Comparison of ENCODE assay signal across 30 cellular contexts in genomic region chr3:186754006-186754405, GRCh38. TPM values are rescaled to one million over a fixed set of nuclear protein-coding genes. Genes with fewer than 3 reads are reported as not detected.
DNase-seq lines count a peak whose midpoint lies in the region; ATAC-seq and TF ChIP-seq lines count a peak whose summit lies in the region.
"Had no signal": no experiment of that assay in that cellular context is flagged by ENCODE, and none has a peak within 500 bp of the region (broad histone marks: within the 10 kb centered on the region; RNA-seq: fewer than 3 reads in every experiment).

No MANE protein-coding gene starts in this region.

- H3K14ac ChIP-seq in neuronal stem cell (ENCODE audit: low read length), result peak overlapping the region; percentile 47

- H3K36me3 Mint-ChIP-seq in immature natural killer cell, result no peaks in the 10 kb centered on the region
- H3K36me3 Mint-ChIP-seq: activated naive CD4-positive, alpha-beta T cell treated with anti-CD3 and anti-CD28 coated beads, Interleukin-2, amount 50 U/mL, for 72 hours; IgD-negative memory B cell; stimulated activated naive B cell treated with anti-CD40 and anti-IgM and Interleukin-4, amounts not matched to agents 10 μg/mL and 1 μg/mL and 100 μg/mL, for 72 hours had no signal

- H3K27ac Mint-ChIP-seq in immature natural killer cell, result no peak overlapping the region
- H3K27ac Mint-ChIP-seq: activated CD8-positive, alpha-beta T cell treated with anti-CD3 and anti-CD28 coated beads for 36 hours; effector memory CD8-positive, alpha-beta T cell; IgD-negative memory B cell; stimulated activated naive B cell treated with anti-CD40 and anti-IgM and Interleukin-4, amounts not matched to agents 10 μg/mL and 1 μg/mL and 100 μg/mL, for 72 hours had no signal

- no peak overlapping the region for H3K4me2 ChIP-seq in neuronal stem cell (ENCODE audit: insufficient read depth, low read length, poor library complexity, severe bottlenecking)

- H3K9me3 ChIP-seq in RWPE2 (ENCODE audit: severe bottlenecking) (no peaks in the 10 kb centered on the region), neuronal stem cell (replicated peaks in 1 of 2; ENCODE audit: control insufficient read depth in 2 of 2, insufficient read depth in 1 of 2, low read depth in 1 of 2, low read length in 2 of 2) (no peaks in the 10 kb centered on the region)
- H3K9me3 ChIP-seq: esophagus muscularis mucosa, pancreas, Peyer's patch had no signal

- peaks cover 0 to 5% (median 2%) of the 10 kb centered on the region in 3 donors for H3K27me3 Mint-ChIP-seq in immature natural killer cell (ENCODE audit: low read depth in 3 of 3)
- H3K27me3 Mint-ChIP-seq: activated CD8-positive, alpha-beta T cell treated with anti-CD3 and anti-CD28 coated beads for 36 hours; stimulated activated naive B cell treated with anti-CD40 and anti-IgM and Interleukin-4, amounts not matched to agents 10 μg/mL and 1 μg/mL and 100 μg/mL, for 72 hours had no signal

- no peak overlapping the region for H3K4me3 ChIP-seq in RWPE2 (ENCODE audit: severe bottlenecking)
- no peak overlapping the region for H3K4me3 ChIP-seq in neuronal stem cell (ENCODE audit: low read length in 2 of 2)
- H3K4me3 ChIP-seq: esophagus muscularis mucosa, pancreas had no signal

- H3K27me3 ChIP-seq in RWPE2 (ENCODE audit: insufficient read depth, poor library complexity, severe bottlenecking) (no peaks in the 10 kb centered on the region), neuronal stem cell (ENCODE audit: control insufficient read depth in 3 of 3, insufficient read depth in 3 of 3, low read depth in 1 of 3, low read length in 3 of 3) (peaks cover 0 to 11% (median 0%) of the 10 kb centered on the region in 3 experiments)
- H3K27me3 ChIP-seq: pancreas, Peyer's patch had no signal

- H3K4me3 Mint-ChIP-seq in immature natural killer cell, result no peak overlapping the region
- H3K4me3 Mint-ChIP-seq: activated CD8-positive, alpha-beta T cell treated with anti-CD3 and anti-CD28 coated beads for 36 hours; effector memory CD8-positive, alpha-beta T cell; IgD-negative memory B cell; neural crest cell; stimulated activated naive B cell treated with anti-CD40 and anti-IgM and Interleukin-4, amounts not matched to agents 10 μg/mL and 1 μg/mL and 100 μg/mL, for 72 hours had no signal

- H3K79me1 ChIP-seq in neuronal stem cell (ENCODE audit: low read depth, low read length), result no peaks in the 10 kb centered on the region

- H3K9ac ChIP-seq in neuronal stem cell (ENCODE audit: low read depth, low read length, poor library complexity), result no peak overlapping the region

- no peak overlapping the region for H3K18ac ChIP-seq in neuronal stem cell (ENCODE audit: low read length)

- H4K91ac ChIP-seq in neuronal stem cell (ENCODE audit: low read depth, low read length, poor library complexity), result no peak overlapping the region

- H3K9me3 Mint-ChIP-seq in immature natural killer cell, result no peaks in the 10 kb centered on the region
- H3K9me3 Mint-ChIP-seq: activated CD8-positive, alpha-beta T cell treated with anti-CD3 and anti-CD28 coated beads for 36 hours; activated naive CD4-positive, alpha-beta T cell treated with anti-CD3 and anti-CD28 coated beads, Interleukin-2, amount 50 U/mL, for 72 hours; effector memory CD8-positive, alpha-beta T cell; IgD-negative memory B cell; neural crest cell; stimulated activated naive B cell treated with anti-CD40 and anti-IgM and Interleukin-4, amounts not matched to agents 10 μg/mL and 1 μg/mL and 100 μg/mL, for 72 hours had no signal

- H2BK120ac ChIP-seq in neuronal stem cell (ENCODE audit: low read depth, low read length), result no peak overlapping the region

- DNase-seq in HS-27A (ENCODE audit: low read depth) (peak; percentile 20), RWPE2 (ENCODE audit: low spot score) (no peak), epithelial cell of prostate (ENCODE audit: low read depth, low spot score) (peak; percentile 93), neuronal stem cell (ENCODE audit: low spot score) (no peak), immature natural killer cell (no peak), NCI-H2196 treated with DMSO at 0.1 percent for 48 hours (lab: John Stamatoyannopoulos, UW; ENCODE audit: unreplicated experiment) (no peak), KG1 (lab: John Stamatoyannopoulos, UW) (no peak)
- DNase-seq: activated CD4-positive, alpha-beta T cell treated with anti-CD3 and anti-CD28 coated beads for 1 hour; activated CD8-positive, alpha-beta T cell treated with anti-CD3 and anti-CD28 coated beads for 36 hours; amygdala; C1 segment of cervical spinal cord; COR-L47; cortex of kidney; DMS53; effector memory CD8-positive, alpha-beta T cell; left colon; NCI-H1092; NCI-H187; NCI-H2171; NCI-H524 treated with DMSO at 0.1 percent for 48 hours; pancreas; Peyer's patch; SIG-M5; stimulated activated naive B cell treated with anti-CD40 and anti-IgM and Interleukin-4, amounts not matched to agents 10 μg/mL and 1 μg/mL and 100 μg/mL, for 72 hours; substantia nigra; trophoblast cell had no signal

- H2BK15ac ChIP-seq in neuronal stem cell (ENCODE audit: low read length), result no peak overlapping the region

- no peak overlapping the region for H3K4ac ChIP-seq in neuronal stem cell (ENCODE audit: low read length)

- H3K4me1 Mint-ChIP-seq in immature natural killer cell, result no peaks in the 10 kb centered on the region
- H3K4me1 Mint-ChIP-seq: neural crest cell had no signal

- H2BK5ac ChIP-seq in neuronal stem cell (ENCODE audit: low read length), result no peak overlapping the region

- no CpG with 5 or more reads among the region's 7 CpGs for whole genome bisulfite sequencing in neuronal stem cell (ENCODE audit: extremely low coverage in 2 of 2, insufficient read length in 2 of 2, insufficient replicate concordance in 1 of 2), 2 donors

- H3K36me3 ChIP-seq in RWPE2 (ENCODE audit: low read depth) (no peaks in the 10 kb centered on the region), neuronal stem cell (replicated peaks in 1 of 2; ENCODE audit: control insufficient read depth in 2 of 2, insufficient read depth in 2 of 2, low read length in 2 of 2) (no peaks in the 10 kb centered on the region)
- H3K36me3 ChIP-seq: esophagus muscularis mucosa, pancreas, Peyer's patch had no signal

- no peak overlapping the region for H4K8ac ChIP-seq in neuronal stem cell (ENCODE audit: low read depth, low read length)

- ATAC-seq in RWPE2 (ENCODE audit: low read depth), result peak; percentile 17; the same call in 1 of the 3 replicates
- ATAC-seq: activated CD8-positive, alpha-beta T cell treated with anti-CD3 and anti-CD28 coated beads for 36 hours; effector memory CD8-positive, alpha-beta T cell; pancreas; stimulated activated naive B cell treated with anti-CD40 and anti-IgM and Interleukin-4, amounts not matched to agents 10 μg/mL and 1 μg/mL and 100 μg/mL, for 72 hours had no signal

- no peak for TF ChIP-seq CTCF in RWPE2 (IDR thresholded peaks at IDR 0.05; ENCODE audit: poor library complexity, severe bottlenecking)

- H2BK12ac ChIP-seq in neuronal stem cell (ENCODE audit: low read length), result no peak overlapping the region

- H3K4me1 ChIP-seq in RWPE2 (ENCODE audit: insufficient read depth, poor library complexity, severe bottlenecking), result peaks cover 18% of the 10 kb centered on the region
- H3K4me1 ChIP-seq in neuronal stem cell (ENCODE audit: control insufficient read depth in 2 of 2, insufficient read depth in 1 of 2, low read depth in 1 of 2, low read length in 2 of 2), result peaks cover 0 to 5% of the 10 kb centered on the region in 2 donors
- H3K4me1 ChIP-seq: esophagus muscularis mucosa, pancreas, Peyer's patch had no signal

- H2AK5ac ChIP-seq in neuronal stem cell (ENCODE audit: low read depth, low read length), result no peak overlapping the region

- no peak overlapping the region for H2AFZ ChIP-seq in neuronal stem cell (ENCODE audit: low read length)

- H3K23ac ChIP-seq in neuronal stem cell (ENCODE audit: low read depth, low read length, poor library complexity), result no peak overlapping the region

- H3K27ac ChIP-seq in RWPE2 (ENCODE audit: poor library complexity, severe bottlenecking), result peak overlapping the region; percentile 90
- H3K27ac ChIP-seq in epithelial cell of prostate, result peak overlapping the region; percentile 95
- no peak overlapping the region for H3K27ac ChIP-seq in neuronal stem cell (replicated peaks; ENCODE audit: low read length)
- H3K27ac ChIP-seq: esophagus muscularis mucosa had no signal

RNA-seq across cellular contexts. Expression of gene EIF4A2, which starts 29.4 kb away (rescaled TPM):
- 459 TPM for polyA plus RNA-seq in neuronal stem cell (2013, experiment 1 of 2)
- polyA plus RNA-seq in neuronal stem cell (2013, experiment 2 of 2), result 457 TPM
- polyA plus RNA-seq in immature natural killer cell, result 100 to 1,000 TPM; 132 to 151 (median 140) TPM

RNA-seq across cellular contexts. Expression of gene KNG1, which starts 36.8 kb away (rescaled TPM):
- polyA plus RNA-seq in neuronal stem cell (2013, experiment 1 of 2), result not detected
- not detected for polyA plus RNA-seq in neuronal stem cell (2013, experiment 2 of 2)
- not detected for polyA plus RNA-seq in immature natural killer cell
- polyA plus RNA-seq: IgD-negative memory B cell had no signal

RNA-seq across cellular contexts. Expression of gene RFC4, which starts 52.3 kb away (rescaled TPM):
- 91.2 TPM for polyA plus RNA-seq in neuronal stem cell (2013, experiment 1 of 2)
- polyA plus RNA-seq in neuronal stem cell (2013, experiment 2 of 2), result 92.8 TPM
- 10 to 100 TPM; 17.7 to 19.5 (median 18.1) TPM for polyA plus RNA-seq in immature natural killer cell

Comparison
In these comparisons a context has a peak if more than half of its experiments do, and no peak if none do; other contexts are left out.
1. DNase-seq: peak in HS-27A (single experiment) and epithelial cell of prostate (single experiment); none in RWPE2 (single experiment), neuronal stem cell (single experiment), immature natural killer cell (0 of 3), NCI-H2196 treated with DMSO at 0.1 percent for 48 hours (single experiment) and KG1 (single experiment).